ENCODE assay signal across 2 cellular contexts in the genomic region with DNA sequence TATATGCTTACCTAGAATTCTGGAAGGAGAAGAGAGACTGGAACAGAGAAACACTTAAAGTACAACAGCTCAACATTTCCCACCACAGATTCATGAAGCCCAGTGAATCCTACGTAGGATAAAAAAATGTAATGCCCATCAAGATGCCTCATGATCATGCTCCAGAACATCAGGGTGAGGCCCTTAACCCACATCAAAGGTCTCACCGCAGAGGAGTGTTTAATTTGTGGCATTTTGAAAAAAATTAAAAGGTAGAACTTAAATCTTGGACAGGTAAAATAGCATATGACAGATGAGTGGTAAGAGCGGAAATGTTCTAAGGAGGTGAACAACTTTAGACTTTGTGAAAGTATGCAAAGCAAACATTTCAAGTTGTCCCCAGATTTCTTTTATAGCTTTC.
TF ChIP-seq lines count a peak whose summit lies in the region.

No MANE protein-coding gene starts in this region.

TF ChIP-seq in HCT116, 20 proteins besides CTCF, POLR2A, EP300 and RAD21:
- TF ChIP-seq, protein P1, sequence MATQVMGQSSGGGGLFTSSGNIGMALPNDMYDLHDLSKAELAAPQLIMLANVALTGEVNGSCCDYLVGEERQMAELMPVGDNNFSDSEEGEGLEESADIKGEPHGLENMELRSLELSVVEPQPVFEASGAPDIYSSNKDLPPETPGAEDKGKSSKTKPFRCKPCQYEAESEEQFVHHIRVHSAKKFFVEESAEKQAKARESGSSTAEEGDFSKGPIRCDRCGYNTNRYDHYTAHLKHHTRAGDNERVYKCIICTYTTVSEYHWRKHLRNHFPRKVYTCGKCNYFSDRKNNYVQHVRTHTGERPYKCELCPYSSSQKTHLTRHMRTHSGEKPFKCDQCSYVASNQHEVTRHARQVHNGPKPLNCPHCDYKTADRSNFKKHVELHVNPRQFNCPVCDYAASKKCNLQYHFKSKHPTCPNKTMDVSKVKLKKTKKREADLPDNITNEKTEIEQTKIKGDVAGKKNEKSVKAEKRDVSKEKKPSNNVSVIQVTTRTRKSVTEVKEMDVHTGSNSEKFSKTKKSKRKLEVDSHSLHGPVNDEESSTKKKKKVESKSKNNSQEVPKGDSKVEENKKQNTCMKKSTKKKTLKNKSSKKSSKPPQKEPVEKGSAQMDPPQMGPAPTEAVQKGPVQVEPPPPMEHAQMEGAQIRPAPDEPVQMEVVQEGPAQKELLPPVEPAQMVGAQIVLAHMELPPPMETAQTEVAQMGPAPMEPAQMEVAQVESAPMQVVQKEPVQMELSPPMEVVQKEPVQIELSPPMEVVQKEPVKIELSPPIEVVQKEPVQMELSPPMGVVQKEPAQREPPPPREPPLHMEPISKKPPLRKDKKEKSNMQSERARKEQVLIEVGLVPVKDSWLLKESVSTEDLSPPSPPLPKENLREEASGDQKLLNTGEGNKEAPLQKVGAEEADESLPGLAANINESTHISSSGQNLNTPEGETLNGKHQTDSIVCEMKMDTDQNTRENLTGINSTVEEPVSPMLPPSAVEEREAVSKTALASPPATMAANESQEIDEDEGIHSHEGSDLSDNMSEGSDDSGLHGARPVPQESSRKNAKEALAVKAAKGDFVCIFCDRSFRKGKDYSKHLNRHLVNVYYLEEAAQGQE (IDR thresholded peaks at IDR 0.05; ENCODE audit: low read depth) = no peak
- peak; percentile 23; the same call in 1 of the 2 replicates for TF ChIP-seq SP1 (IDR thresholded peaks at IDR 0.05; ENCODE audit: low read depth)

TF ChIP-seq in GM12878, 131 proteins besides CTCF, POLR2A, EP300 and RAD21:
- TF ChIP-seq RUNX3 (IDR thresholded peaks at IDR 0.05; ENCODE audit: low read length) (peak; percentile 25; the same call in 1 of the 2 replicates), BACH1 (IDR thresholded peaks at IDR 0.05; ENCODE audit: borderline replicate concordance) (no peak)
